15 cellular contexts compared by ENCODE assay signal in genomic region chr15:88375234-88375926, GRCh38.
DNase-seq lines count a peak whose midpoint lies in the region; ATAC-seq and TF ChIP-seq lines count a peak whose summit lies in the region.
"Had no signal": no experiment of that assay in that cellular context is flagged by ENCODE, and none has a peak within 500 bp of the region (broad histone marks: within the 10 kb centered on the region; RNA-seq: fewer than 3 reads in every experiment).

No MANE protein-coding gene starts in this region.

- no peaks in the 10 kb centered on the region for H3K36me3 Mint-ChIP-seq in stimulated activated naive CD8-positive, alpha-beta T cell treated with anti-CD3 and anti-CD28 coated beads, Interleukin-15, Interleukin-2, amounts not matched to agents 100 ng/mL and 50 ng/mL, for 24 hours (ENCODE audit: low read depth)

- H3K79me2 ChIP-seq in OCI-LY7 (ENCODE audit: insufficient read depth, low read depth, low read length): no peaks in the 10 kb centered on the region

- H3K4me2 ChIP-seq in OCI-LY7 (ENCODE audit: low read length): no peak overlapping the region
- H3K4me2 ChIP-seq: KMS-11 had no signal

- BruUV-seq in OCI-LY7 (replicated peaks; lab: Mats Ljungman, UMichigan): no TSS peak

- no peaks in the 10 kb centered on the region for H4K20me1 ChIP-seq in OCI-LY7 (ENCODE audit: insufficient read depth, low read length)

- H3K4me3 ChIP-seq in iPS-20b (ENCODE audit: low read length) (no peak overlapping the region), OCI-LY7 (ENCODE audit: low read depth, low read length, poor library complexity, severe bottlenecking) (no peak overlapping the region)
- H3K4me3 ChIP-seq: dorsolateral prefrontal cortex, pancreas had no signal

- H3K36me3 ChIP-seq in iPS-20b (ENCODE audit: insufficient read depth, low read depth, low read length) (no peaks in the 10 kb centered on the region), OCI-LY7 (ENCODE audit: insufficient read depth, low read length) (no peaks in the 10 kb centered on the region)
- H3K36me3 ChIP-seq: pancreas had no signal

- H2AFZ ChIP-seq in OCI-LY7 (ENCODE audit: low read length): no peak overlapping the region

- no peak overlapping the region for H3K4me3 Mint-ChIP-seq in stimulated activated naive CD8-positive, alpha-beta T cell treated with anti-CD3 and anti-CD28 coated beads, Interleukin-15, Interleukin-2, amounts not matched to agents 100 ng/mL and 50 ng/mL, for 24 hours
- H3K4me3 Mint-ChIP-seq in stimulated activated naive CD8-positive, alpha-beta T cell treated with anti-CD3 and anti-CD28 coated beads, Interleukin-15, amount 100 ng/mL, for 72 hours: no peak overlapping the region

- peaks cover 21% of the 10 kb centered on the region for H3K27me3 Mint-ChIP-seq in stimulated activated naive CD8-positive, alpha-beta T cell treated with anti-CD3 and anti-CD28 coated beads, Interleukin-15, Interleukin-2, amounts not matched to agents 100 ng/mL and 50 ng/mL, for 24 hours
- peaks cover 6% of the 10 kb centered on the region for H3K27me3 Mint-ChIP-seq in stimulated activated naive CD8-positive, alpha-beta T cell treated with anti-CD3 and anti-CD28 coated beads, Interleukin-15, amount 100 ng/mL, for 72 hours

- no peak for TF ChIP-seq CTCF in OCI-LY7 (conservative IDR thresholded peaks at IDR 0.05; ENCODE audit: low read length)

- H3K27ac ChIP-seq in iPS-20b (ENCODE audit: low read length): no peak overlapping the region
- H3K27ac ChIP-seq in OCI-LY7 (ENCODE audit: low read depth, low read length, poor library complexity, severe bottlenecking): no peak overlapping the region
- H3K27ac ChIP-seq: KMS-11, pancreas had no signal

- CTCF ChIA-PET in OCI-LY7 (lab: Charles Lee; ENCODE audit: unreplicated experiment): interaction anchor here (1.0 kb wide), 1 partner anchor 27 kb away, joined by 3 read pairs; no protein-coding TSS in a partner anchor

- no peak for DNase-seq in stimulated activated naive CD8-positive, alpha-beta T cell treated with anti-CD3 and anti-CD28 coated beads, Interleukin-15, amount 100 ng/mL, for 72 hours
- DNase-seq in amniotic stem cell (lab: John Stamatoyannopoulos, UW) (peak; percentile 55), NCI-H69 (lab: John Stamatoyannopoulos, UW) (no peak), OCI-LY7 (ENCODE audit: low spot score) (no peak)
- no peak for DNase-seq in activated CD4-positive, alpha-beta T cell treated with anti-CD3 and anti-CD28 coated beads, Interleukin-2, amount 50 U/mL, for 1 hour
- DNase-seq: C1 segment of cervical spinal cord, NCI-H526, pancreas, T-helper 2 cell had no signal

- H3K4me1 Mint-ChIP-seq in stimulated activated naive CD8-positive, alpha-beta T cell treated with anti-CD3 and anti-CD28 coated beads, Interleukin-15, Interleukin-2, amounts not matched to agents 100 ng/mL and 50 ng/mL, for 24 hours (ENCODE audit: low read depth): no peaks in the 10 kb centered on the region
- no peaks in the 10 kb centered on the region for H3K4me1 Mint-ChIP-seq in stimulated activated naive CD8-positive, alpha-beta T cell treated with anti-CD3 and anti-CD28 coated beads, Interleukin-15, amount 100 ng/mL, for 72 hours

- peaks cover 8% of the 10 kb centered on the region; the same call in 1 of the 2 replicates for H3K4me1 ChIP-seq in iPS-20b (ENCODE audit: insufficient read depth, low read length)
- H3K4me1 ChIP-seq in OCI-LY7 (ENCODE audit: insufficient read depth, low read length, poor library complexity, severe bottlenecking): peaks cover 4% of the 10 kb centered on the region
- H3K4me1 ChIP-seq: pancreas had no signal

- POLR2A ChIA-PET in OCI-LY7 (lab: Charles Lee): interaction anchor here (1.3 kb wide), 1 partner anchor 11 kb away, joined by 5 read pairs; no protein-coding TSS in a partner anchor

- H3K9ac ChIP-seq in iPS-20b (ENCODE audit: low read depth, low read length): peak overlapping the region; percentile 17; the same call in 1 of the 2 replicates
- H3K9ac ChIP-seq: KMS-11 had no signal

- H3K27ac Mint-ChIP-seq in stimulated activated naive CD8-positive, alpha-beta T cell treated with anti-CD3 and anti-CD28 coated beads, Interleukin-15, Interleukin-2, amounts not matched to agents 100 ng/mL and 50 ng/mL, for 24 hours: peak overlapping the region; percentile 68
- peak overlapping the region in 1 of 2 donors; percentile 20 for H3K27ac Mint-ChIP-seq in stimulated activated naive CD8-positive, alpha-beta T cell treated with anti-CD3 and anti-CD28 coated beads, Interleukin-15, amount 100 ng/mL, for 72 hours
- H3K27ac Mint-ChIP-seq: activated T-helper 2 cell treated with anti-CD3 and anti-CD28 coated beads, Interferon-gamma antibody, Interleukin-2, Interleukin-4, amounts not matched to agents 10 μg/mL and 5 μg/mL and 100 μg/mL, durations not matched to agents 14 hours and 24 hours and 36 hours had no signal

- no peak for ATAC-seq in stimulated activated naive CD8-positive, alpha-beta T cell treated with anti-CD3 and anti-CD28 coated beads, Interleukin-15, amount 100 ng/mL, for 72 hours
- no peak for ATAC-seq in GM21526 (IDR thresholded peaks at IDR 0.05; ENCODE audit: low FRiP score, unreplicated experiment)
- ATAC-seq: pancreas had no signal

- intact Hi-C loops in OCI-LY7 (cut with micrococcal nuclease; ENCODE audit: unreplicated experiment): no loop called here

- no peaks in the 10 kb centered on the region for H3K9me3 Mint-ChIP-seq in stimulated activated naive CD8-positive, alpha-beta T cell treated with anti-CD3 and anti-CD28 coated beads, Interleukin-15, Interleukin-2, amounts not matched to agents 100 ng/mL and 50 ng/mL, for 24 hours
- no peaks in the 10 kb centered on the region for H3K9me3 Mint-ChIP-seq in stimulated activated naive CD8-positive, alpha-beta T cell treated with anti-CD3 and anti-CD28 coated beads, Interleukin-15, amount 100 ng/mL, for 72 hours
- H3K9me3 Mint-ChIP-seq: activated T-helper 2 cell treated with anti-CD3 and anti-CD28 coated beads, Interferon-gamma antibody, Interleukin-2, Interleukin-4, amounts not matched to agents 10 μg/mL and 5 μg/mL and 100 μg/mL, durations not matched to agents 14 hours and 24 hours and 36 hours had no signal

- no peaks in the 10 kb centered on the region for H3K9me2 ChIP-seq in OCI-LY7 (ENCODE audit: insufficient read depth, low read length)

- no peaks in the 10 kb centered on the region; the same call in 1 of the 2 replicates for H3K27me3 ChIP-seq in iPS-20b (ENCODE audit: insufficient read depth, low read length)
- H3K27me3 ChIP-seq: pancreas had no signal

- H3K9me3 ChIP-seq in iPS-20b (ENCODE audit: insufficient read depth, low read depth, low read length) (no peaks in the 10 kb centered on the region), OCI-LY7 (ENCODE audit: low read length) (no peaks in the 10 kb centered on the region)
- H3K9me3 ChIP-seq: pancreas had no signal
